ENCODE assay signal across 17 cellular contexts in the genomic region with DNA sequence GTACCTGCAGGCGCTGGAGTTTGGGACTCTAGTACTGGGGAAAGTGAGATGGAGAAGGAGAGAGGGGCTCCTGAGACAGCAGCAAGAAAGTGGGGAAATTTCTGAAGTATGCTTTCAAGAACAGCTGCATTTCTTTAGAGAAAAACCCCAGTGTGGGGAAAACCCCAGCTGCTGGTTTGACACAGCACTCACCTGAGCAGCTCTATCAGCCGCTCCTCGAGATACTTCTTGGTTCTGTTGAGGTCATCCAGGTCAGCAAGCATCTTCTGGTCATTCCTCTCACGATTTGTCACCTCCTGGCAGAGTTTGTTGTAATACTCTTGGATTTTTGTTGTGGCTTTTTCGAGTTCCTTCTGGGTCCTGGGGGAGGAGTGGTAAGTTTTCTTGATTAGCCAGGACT. TPM values are rescaled to one million over a fixed set of nuclear protein-coding genes. Genes with fewer than 3 reads are reported as not detected.
A peak's percentile ranks its signal among the peaks of the same experiment; 100 is the strongest.
DNase-seq lines count a peak whose midpoint lies in the region; ATAC-seq lines count a peak whose summit lies in the region.
"Had no signal": no experiment of that assay in that cellular context is flagged by ENCODE, and none has a peak within 500 bp of the region (broad histone marks: within the 10 kb centered on the region; RNA-seq: fewer than 3 reads in every experiment).

No MANE protein-coding gene starts in this region.

- H3K27me3 ChIP-seq in GM23248 (replicated peaks; ENCODE audit: insufficient read depth), result no peaks in the 10 kb centered on the region
- H3K27me3 ChIP-seq: vagina had no signal

- H3K27ac Mint-ChIP-seq in activated CD8-positive, alpha-beta memory T cell treated with anti-CD3 and anti-CD28 coated beads, Interleukin-2, amount 10 ng/mL, durations not matched to agents 7 days and 5 days, result peak overlapping the region; percentile 10
- peak overlapping the region; percentile 69 for H3K27ac Mint-ChIP-seq in memory B cell

- no peaks in the 10 kb centered on the region for H3K27me3 Mint-ChIP-seq in activated CD8-positive, alpha-beta memory T cell treated with anti-CD3 and anti-CD28 coated beads, Interleukin-2, amount 10 ng/mL, durations not matched to agents 7 days and 5 days
- H3K27me3 Mint-ChIP-seq in memory B cell, result no peaks in the 10 kb centered on the region

- no peaks in the 10 kb centered on the region for H3K9me3 ChIP-seq in GM23248 (ENCODE audit: low read depth)
- H3K9me3 ChIP-seq: vagina had no signal

- no peaks in the 10 kb centered on the region for H3K79me2 ChIP-seq in GM23248 (ENCODE audit: insufficient read depth)

- H3K4me1 Mint-ChIP-seq in activated CD8-positive, alpha-beta memory T cell treated with anti-CD3 and anti-CD28 coated beads, Interleukin-2, amount 10 ng/mL, durations not matched to agents 7 days and 5 days, result peaks cover 82% of the 10 kb centered on the region
- no peaks in the 10 kb centered on the region for H3K4me1 Mint-ChIP-seq in memory B cell

- peaks cover 14% of the 10 kb centered on the region for H3K36me3 ChIP-seq in GM23248 (ENCODE audit: low read depth)

- H3K9ac ChIP-seq in GM23248, result no peak overlapping the region
- H3K9ac ChIP-seq: KMS-11 had no signal

- no peak overlapping the region for H3K4me3 Mint-ChIP-seq in activated CD8-positive, alpha-beta memory T cell treated with anti-CD3 and anti-CD28 coated beads, Interleukin-2, amount 10 ng/mL, durations not matched to agents 7 days and 5 days
- no peak overlapping the region for H3K4me3 Mint-ChIP-seq in memory B cell

- WGBS in GM23248 (ENCODE audit: low coverage in 1 of 2, low lambda C conversion rate in 2 of 2, missing lambda C conversion rate in 2 of 2), 2 experiments, result 85 to 94% methylated on average over 5 of the region's 5 CpGs

- no peak for ATAC-seq in activated CD8-positive, alpha-beta memory T cell treated with anti-CD3 and anti-CD28 coated beads, Interleukin-2, amount 10 ng/mL, durations not matched to agents 7 days and 5 days
- peak; percentile 45 for ATAC-seq in HG03039 (IDR thresholded peaks at IDR 0.05; ENCODE audit: unreplicated experiment)
- ATAC-seq in memory B cell (ENCODE audit: low read depth), result peak; percentile 37
- ATAC-seq: left ventricle myocardium superior, SK-N-SH treated with all-trans-retinoic acid at 6 μM for 48 hours had no signal

- in situ Hi-C loops in GM23248 (cut with MboI), result no loop called here

- CTCF ChIA-PET in activated CD8-positive, alpha-beta memory T cell treated with anti-CD3 and anti-CD28 coated beads, Interleukin-2, amount 10 ng/mL, durations not matched to agents 7 days and 5 days (lab: Charles Lee), result interaction anchor here (0.6 to 8.8 kb wide), 8 partner anchors 10 to 116 kb away, joined by 3 to 75 read pairs (median 5); no protein-coding TSS in a partner anchor

- peaks cover 3% of the 10 kb centered on the region for H3K9me3 Mint-ChIP-seq in activated CD8-positive, alpha-beta memory T cell treated with anti-CD3 and anti-CD28 coated beads, Interleukin-2, amount 10 ng/mL, durations not matched to agents 7 days and 5 days (ENCODE audit: low read depth)
- H3K9me3 Mint-ChIP-seq in memory B cell, result no peaks in the 10 kb centered on the region

- H3K36me3 Mint-ChIP-seq in activated CD8-positive, alpha-beta memory T cell treated with anti-CD3 and anti-CD28 coated beads, Interleukin-2, amount 10 ng/mL, durations not matched to agents 7 days and 5 days, result peaks cover 83% of the 10 kb centered on the region
- H3K36me3 Mint-ChIP-seq in memory B cell, result peaks cover 26% of the 10 kb centered on the region

- no peak for DNase-seq in activated CD8-positive, alpha-beta memory T cell treated with anti-CD3 and anti-CD28 coated beads, Interleukin-2, amount 10 ng/mL, durations not matched to agents 7 days and 5 days
- no peak for DNase-seq in activated CD8-positive, alpha-beta memory T cell treated with anti-CD3 and anti-CD28 coated beads, Interleukin-2, amount 50 U/mL, for 4 hours
- DNase-seq in GM19238 (ENCODE audit: insufficient read length, low spot score), result peak; percentile 22
- DNase-seq in memory B cell (ENCODE audit: low spot score in 2 of 2), result no peak
- DNase-seq in COLO668 (lab: John Stamatoyannopoulos, UW; ENCODE audit: unreplicated experiment), result no peak
- DNase-seq in GM23248, result no peak
- no peak for DNase-seq in DMS 273 treated with DMSO at 0.1 percent for 48 hours (lab: John Stamatoyannopoulos, UW)
- DNase-seq: DMS79 treated with DMSO at 0.1 percent for 48 hours, head of caudate nucleus, left ventricle myocardium superior, NCI-H1930 had no signal

- no peaks in the 10 kb centered on the region for H3K9me2 ChIP-seq in GM23248 (ENCODE audit: insufficient read depth)

- no peak overlapping the region for H3K4me3 ChIP-seq in GM23248
- H3K4me3 ChIP-seq: skin epidermis, vagina had no signal

- no peaks in the 10 kb centered on the region for H4K20me1 ChIP-seq in GM23248 (ENCODE audit: insufficient read depth)

- H3F3A ChIP-seq in GM23248 (ENCODE audit: insufficient read depth), result peaks cover 16% of the 10 kb centered on the region; the same call in 1 of the 2 replicates

- no peak overlapping the region for H3K27ac ChIP-seq in GM23248
- H3K27ac ChIP-seq: KMS-11, vagina had no signal

- H2AFZ ChIP-seq in GM23248, result no peak overlapping the region

- no peak overlapping the region for H3K4me2 ChIP-seq in GM23248 (ENCODE audit: unreplicated experiment)
- H3K4me2 ChIP-seq: KMS-11 had no signal

- H3K4me1 ChIP-seq in GM23248 (ENCODE audit: insufficient read depth), result peaks cover 13% of the 10 kb centered on the region

RNA-seq across cellular contexts. Expression of gene CXCR6, which starts 18.8 kb away (rescaled TPM):
- total RNA-seq in activated CD8-positive, alpha-beta memory T cell treated with anti-CD3 and anti-CD28 coated beads, Interleukin-2, amount 10 ng/mL, durations not matched to agents 7 days and 5 days, result 100 to 1,000 TPM in 1 of 2 experiments, 10 to 100 TPM in 1; 49.7 to 109 TPM
- total RNA-seq in GM23248 (2014; rRNA removed; shearing (Covaris generic)), result not detected in 2 replicates
- polyA plus RNA-seq in GM23248 (2016; fragmentation: Nextera tagmentation; extraction: Ambion mirVana), result not detected in 2 replicates
- polyA plus RNA-seq: neural cell had no signal

RNA-seq across cellular contexts. Expression of gene FYCO1, which starts 33.6 kb away (rescaled TPM):
- 10 to 100 TPM; 19.1 to 27.7 TPM for total RNA-seq in activated CD8-positive, alpha-beta memory T cell treated with anti-CD3 and anti-CD28 coated beads, Interleukin-2, amount 10 ng/mL, durations not matched to agents 7 days and 5 days
- 12.8 and 13.4 TPM in 2 replicates for total RNA-seq in GM23248 (2014; rRNA removed; shearing (Covaris generic))
- polyA plus RNA-seq in GM23248 (2016; fragmentation: Nextera tagmentation; extraction: Ambion mirVana), result 6.2 and 6.3 TPM in 2 replicates

Comparison
In these comparisons a context has a peak if more than half of its experiments do, and no peak if none do; other contexts are left out.
1. RNA of gene CXCR6, which starts 18.8 kb away (total RNA-seq): 49.7 to 109 TPM in activated CD8-positive, alpha-beta memory T cell treated with anti-CD3 and anti-CD28 coated beads, Interleukin-2, amount 10 ng/mL, durations not matched to agents 7 days and 5 days; not detected in GM23248; every median in the first group is over 10 times any median in the second.